ENCODE assay signal across 21 cellular contexts in the genomic region with DNA sequence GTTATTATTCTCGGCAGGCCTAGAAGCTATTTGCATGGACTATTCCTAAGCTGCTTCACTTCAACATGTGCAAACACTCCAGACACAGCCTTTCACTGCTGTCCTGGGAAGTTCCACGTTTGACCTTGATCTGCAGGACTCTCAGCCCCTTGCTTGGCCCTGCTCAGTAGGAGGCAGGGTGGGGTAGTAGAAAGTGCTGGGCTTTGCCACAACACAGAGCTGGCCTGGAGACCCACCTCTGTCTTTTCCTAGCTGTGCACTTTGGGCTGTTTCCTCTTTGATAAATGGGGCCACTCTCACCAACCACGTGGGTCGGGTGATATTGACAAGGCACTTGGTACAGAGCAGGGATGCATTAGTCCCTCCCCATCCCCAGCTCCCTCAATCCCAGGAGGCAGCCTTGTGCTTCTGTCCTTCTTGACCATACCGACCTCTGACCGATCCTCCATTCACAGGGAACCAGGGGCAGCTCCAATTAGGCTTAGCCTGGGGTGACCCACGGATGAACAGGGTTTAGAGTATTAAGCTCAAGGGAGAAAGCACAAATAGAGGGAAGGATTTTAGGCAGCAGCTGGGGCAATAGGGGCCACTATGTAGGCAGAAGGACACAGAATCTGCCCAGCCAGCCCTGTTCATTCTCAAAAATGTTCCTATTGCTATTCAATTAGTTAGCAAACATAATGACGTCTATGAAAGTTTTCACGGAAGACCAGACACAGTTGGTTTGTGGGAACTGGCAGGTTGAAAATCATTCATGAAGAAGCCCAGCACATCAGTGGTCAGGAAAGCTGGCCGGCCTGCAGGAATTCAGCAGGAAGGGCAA.
DNase-seq lines count a peak whose midpoint lies in the region; ATAC-seq and TF ChIP-seq lines count a peak whose summit lies in the region.
"Had no signal": no experiment of that assay in that cellular context is flagged by ENCODE, and none has a peak within 500 bp of the region (broad histone marks: within the 10 kb centered on the region; RNA-seq: fewer than 3 reads in every experiment).

No MANE protein-coding gene starts in this region.

- H3K4me3 ChIP-seq in Karpas-422 (ENCODE audit: low read length) (no peak overlapping the region), fibroblast of mammary gland (ENCODE audit: control insufficient read depth, low read depth, low read length) (no peak overlapping the region), neural progenitor cell (no peak overlapping the region), BE2C (ENCODE audit: low read depth, low read length) (no peak overlapping the region)
- H3K4me3 ChIP-seq: A549, heart left ventricle, psoas muscle had no signal

- no peak for TF ChIP-seq CTCF in fibroblast of mammary gland (conservative IDR thresholded peaks at IDR 0.05; ENCODE audit: control insufficient read depth, insufficient read depth, low read depth, low read length)
- no peak for TF ChIP-seq CTCF in neural progenitor cell (IDR thresholded peaks at IDR 0.05)
- TF ChIP-seq CTCF in BE2C (IDR thresholded peaks at IDR 0.05; ENCODE audit: low read depth, low read length): no peak

- H3K9me3 Mint-ChIP-seq in activated CD4-positive, alpha-beta T cell treated with anti-CD3 and anti-CD28 coated beads, Interleukin-2, amount 10 ng/mL, durations not matched to agents 24 days and 14 days: no peaks in the 10 kb centered on the region
- no peaks in the 10 kb centered on the region for H3K9me3 Mint-ChIP-seq in neural progenitor cell
- H3K9me3 Mint-ChIP-seq: activated naive CD4-positive, alpha-beta T cell treated with anti-CD3 and anti-CD28 coated beads for 36 hours; IgD-negative memory B cell; T-helper 1 cell treated with Interleukin-12 subunit alpha and Interleukin-12 subunit beta and Interleukin-4 antibody, amounts not matched to agents 30 μg/mL and 1 μg/mL, for 36 hours had no signal

- H3K27ac Mint-ChIP-seq in activated CD4-positive, alpha-beta T cell treated with anti-CD3 and anti-CD28 coated beads, Interleukin-2, amount 10 ng/mL, durations not matched to agents 24 days and 14 days: peak overlapping the region; percentile 16
- H3K27ac Mint-ChIP-seq in neural progenitor cell: no peak overlapping the region
- H3K27ac Mint-ChIP-seq: activated naive CD4-positive, alpha-beta T cell treated with anti-CD3 and anti-CD28 coated beads for 36 hours; T-helper 1 cell treated with Interleukin-12 subunit alpha and Interleukin-12 subunit beta and Interleukin-4 antibody, amounts not matched to agents 30 μg/mL and 1 μg/mL, for 36 hours had no signal

- H3K9me3 ChIP-seq in Karpas-422 (ENCODE audit: low read length) (no peaks in the 10 kb centered on the region), neural progenitor cell (ENCODE audit: low read depth) (no peaks in the 10 kb centered on the region), BE2C (no peaks in the 10 kb centered on the region)
- H3K9me3 ChIP-seq: A549, heart left ventricle, psoas muscle, SK-N-SH had no signal

- H4K20me1 ChIP-seq in Karpas-422 (ENCODE audit: insufficient read depth, low read depth, low read length) (no peaks in the 10 kb centered on the region), neural progenitor cell (ENCODE audit: low read depth) (no peaks in the 10 kb centered on the region)

- H3K79me2 ChIP-seq in Karpas-422 (ENCODE audit: low read length) (no peaks in the 10 kb centered on the region), neural progenitor cell (ENCODE audit: low read depth) (no peaks in the 10 kb centered on the region)

- H3K36me3 ChIP-seq in Karpas-422 (ENCODE audit: insufficient read depth, low read length) (no peaks in the 10 kb centered on the region), neural progenitor cell (no peaks in the 10 kb centered on the region), BE2C (no peaks in the 10 kb centered on the region)

- intact Hi-C loops in activated CD4-positive, alpha-beta T cell treated with anti-CD3 and anti-CD28 coated beads, Interleukin-2, amount 10 ng/mL, durations not matched to agents 24 days and 14 days (cut with micrococcal nuclease): no loop called here

- H3K36me3 Mint-ChIP-seq in activated CD4-positive, alpha-beta T cell treated with anti-CD3 and anti-CD28 coated beads, Interleukin-2, amount 10 ng/mL, durations not matched to agents 24 days and 14 days (ENCODE audit: low read depth): peaks cover 49% of the 10 kb centered on the region
- H3K36me3 Mint-ChIP-seq in neural progenitor cell: no peaks in the 10 kb centered on the region

- H3K9ac ChIP-seq in Karpas-422 (ENCODE audit: low read length) (no peak overlapping the region), neural progenitor cell (no peak overlapping the region)
- H3K9ac ChIP-seq: SK-N-SH had no signal

- H3K27me3 Mint-ChIP-seq in activated CD4-positive, alpha-beta T cell treated with anti-CD3 and anti-CD28 coated beads, Interleukin-2, amount 10 ng/mL, durations not matched to agents 24 days and 14 days: no peaks in the 10 kb centered on the region
- peaks cover 4% of the 10 kb centered on the region for H3K27me3 Mint-ChIP-seq in neural progenitor cell (ENCODE audit: insufficient read depth, low read depth)
- H3K27me3 Mint-ChIP-seq: IgD-negative memory B cell had no signal

- H3K4me1 Mint-ChIP-seq in activated CD4-positive, alpha-beta T cell treated with anti-CD3 and anti-CD28 coated beads, Interleukin-2, amount 10 ng/mL, durations not matched to agents 24 days and 14 days: no peaks in the 10 kb centered on the region
- H3K4me1 Mint-ChIP-seq in neural progenitor cell: peaks cover 7% of the 10 kb centered on the region

- peaks cover 33% of the 10 kb centered on the region for H3K4me1 ChIP-seq in Karpas-422 (ENCODE audit: low read length)
- no peaks in the 10 kb centered on the region for H3K4me1 ChIP-seq in neural progenitor cell
- H3K4me1 ChIP-seq in BE2C: peaks cover 4% of the 10 kb centered on the region; the same call in 1 of the 2 replicates
- H3K4me1 ChIP-seq: A549, psoas muscle had no signal

- H3K4me3 Mint-ChIP-seq in activated CD4-positive, alpha-beta T cell treated with anti-CD3 and anti-CD28 coated beads, Interleukin-2, amount 10 ng/mL, durations not matched to agents 24 days and 14 days: no peak overlapping the region
- no peak overlapping the region for H3K4me3 Mint-ChIP-seq in neural progenitor cell
- H3K4me3 Mint-ChIP-seq: activated naive CD4-positive, alpha-beta T cell treated with anti-CD3 and anti-CD28 coated beads for 36 hours; IgD-negative memory B cell; T-helper 1 cell treated with Interleukin-12 subunit alpha and Interleukin-12 subunit beta and Interleukin-4 antibody, amounts not matched to agents 30 μg/mL and 1 μg/mL, for 36 hours had no signal

- no peaks in the 10 kb centered on the region for H3K9me2 ChIP-seq in Karpas-422 (replicated peaks; ENCODE audit: insufficient read depth, low read length)
- H3K9me2 ChIP-seq: SK-N-SH had no signal

- ATAC-seq in HG03439 (IDR thresholded peaks at IDR 0.05; ENCODE audit: unreplicated experiment): no peak

- DNase-seq in activated CD4-positive, alpha-beta T cell treated with anti-CD3 and anti-CD28 coated beads, Interleukin-2, amount 10 ng/mL, durations not matched to agents 24 days and 14 days: no peak
- DNase-seq in activated CD4-positive, alpha-beta T cell treated with anti-CD3 and anti-CD28 coated beads, Interleukin-2, amount 50 U/mL, for 4 hours: no peak
- DNase-seq in Karpas-422 (no peak), fibroblast of mammary gland (ENCODE audit: low read depth) (peak; percentile 41), neural progenitor cell (ENCODE audit: low spot score) (peak; percentile 24), cortex of kidney (lab: John Stamatoyannopoulos, UW) (no peak), BE2C (no peak)
- DNase-seq: activated CD4-positive, alpha-beta T cell treated with anti-CD3 and anti-CD28 coated beads for 4 hours; activated T-cell treated with anti-CD3 and anti-CD28 coated beads, Interleukin-2, amount 50 U/mL, for 48 hours; effector CD8-positive, alpha-beta T cell; NCI-H1105; NCI-H2029; psoas muscle had no signal

- H3K4me2 ChIP-seq in Karpas-422 (ENCODE audit: low read depth, low read length, poor library complexity, severe bottlenecking) (peak overlapping the region; percentile 37), neural progenitor cell (no peak overlapping the region)
- H3K4me2 ChIP-seq: A549, SK-N-SH had no signal

- H3K27ac ChIP-seq in Karpas-422 (ENCODE audit: low read length) (no peak overlapping the region), neural progenitor cell (no peak overlapping the region)
- H3K27ac ChIP-seq: A549, epithelial cell of prostate, heart left ventricle, psoas muscle had no signal

- H3K27me3 ChIP-seq in Karpas-422 (ENCODE audit: low read length) (no peaks in the 10 kb centered on the region), neural progenitor cell (no peaks in the 10 kb centered on the region), BE2C (no peaks in the 10 kb centered on the region)
- H3K27me3 ChIP-seq: heart left ventricle had no signal

- no peaks in the 10 kb centered on the region for H3F3A ChIP-seq in neural progenitor cell (ENCODE audit: low read depth)

- H2AFZ ChIP-seq in Karpas-422 (ENCODE audit: low read length) (no peak overlapping the region), neural progenitor cell (replicated peaks) (no peak overlapping the region)

Comparison
In these comparisons a context has a peak if more than half of its experiments do, and no peak if none do; other contexts are left out.
1. DNase-seq: peak in fibroblast of mammary gland (single experiment) and neural progenitor cell (single experiment); none in activated CD4-positive, alpha-beta T cell treated with anti-CD3 and anti-CD28 coated beads, Interleukin-2, amount 10 ng/mL, durations not matched to agents 24 days and 14 days (single experiment), activated CD4-positive, alpha-beta T cell treated with anti-CD3 and anti-CD28 coated beads, Interleukin-2, amount 50 U/mL, for 4 hours (0 of 2), Karpas-422 (single experiment), cortex of kidney (single experiment) and BE2C (single experiment).